ENCODE assay signal across 12 cellular contexts in the genomic region with DNA sequence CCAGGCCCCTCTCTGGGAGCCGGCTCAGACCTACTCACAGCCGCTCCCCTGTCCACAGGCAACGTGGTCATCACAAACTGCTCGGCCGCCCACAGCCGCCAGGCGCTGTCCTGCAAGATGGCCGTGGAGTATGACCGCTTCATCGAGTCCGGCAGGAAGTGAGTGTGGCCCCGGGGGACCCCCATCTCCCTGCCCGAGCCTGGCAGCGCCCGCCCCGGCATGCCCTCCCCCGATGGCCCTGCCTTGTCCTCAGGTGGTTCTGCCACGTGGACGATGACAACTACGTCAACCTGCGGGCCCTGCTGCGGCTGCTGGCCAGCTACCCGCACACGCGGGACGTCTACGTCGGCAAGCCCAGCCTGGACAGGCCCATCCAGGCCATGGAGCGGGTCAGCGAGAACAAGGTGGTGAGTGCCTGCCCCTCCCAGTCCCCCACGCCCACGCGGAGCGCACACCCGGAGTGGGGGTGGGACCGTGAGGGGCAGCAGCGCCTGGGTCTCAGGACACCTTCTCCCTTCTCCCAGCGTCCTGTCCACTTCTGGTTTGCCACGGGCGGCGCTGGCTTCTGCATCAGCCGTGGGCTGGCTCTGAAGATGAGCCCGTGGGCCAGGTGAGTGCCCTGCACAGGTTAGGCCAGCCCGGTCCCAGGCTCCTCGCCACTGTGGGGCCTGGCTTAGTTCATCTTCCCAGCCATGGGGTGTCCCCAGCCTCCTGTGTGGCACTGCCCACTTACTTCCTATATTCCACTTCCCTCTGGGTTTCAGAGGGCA. TPM values are rescaled to one million over a fixed set of nuclear protein-coding genes. Genes with fewer than 3 reads are reported as not detected.
DNase-seq lines count a peak whose midpoint lies in the region; TF ChIP-seq lines count a peak whose summit lies in the region.
"Had no signal": no experiment of that assay in that cellular context is flagged by ENCODE, and none has a peak within 500 bp of the region (broad histone marks: within the 10 kb centered on the region; RNA-seq: fewer than 3 reads in every experiment).

No MANE protein-coding gene starts in this region.

- WGBS in spleen, 5 donors: 79 to 84% (median 82%) methylated on average over 28 to 45 of the region's 45 CpGs

- H3K27ac ChIP-seq in spleen: peak overlapping the region in 6 of 8 donors; percentile 29 to 96 (median 74)

- peaks cover 21% of the 10 kb centered on the region for H3K27me3 ChIP-seq in NT2/D1 (ENCODE audit: insufficient read depth, insufficient read length)
- H3K27me3 ChIP-seq in iPS-15b (ENCODE audit: control insufficient read depth, insufficient read depth, low read length): peaks cover 4% of the 10 kb centered on the region
- H3K27me3 ChIP-seq in spleen (replicated peaks in 1 of 7): peaks cover 0 to 18% (median 0%) of the 10 kb centered on the region in 7 donors

- H3K9me3 ChIP-seq in NT2/D1 (ENCODE audit: insufficient read depth, low read length) (no peaks in the 10 kb centered on the region), iPS-15b (ENCODE audit: control insufficient read depth, insufficient read depth, low read length) (no peaks in the 10 kb centered on the region), spleen (no peaks in the 10 kb centered on the region)

- H3K36me3 ChIP-seq in NT2/D1 (ENCODE audit: insufficient read depth, insufficient read length, low read length) (peaks cover 54% of the 10 kb centered on the region), iPS-15b (ENCODE audit: control insufficient read depth, insufficient read depth, low read length) (peaks cover 34% of the 10 kb centered on the region), spleen (peaks cover 0 to 45% (median 23%) of the 10 kb centered on the region in 6 donors)

- H3K4me3 ChIP-seq in NT2/D1 (ENCODE audit: insufficient read length, low read depth) (peak overlapping the region; percentile 3), iPS-15b (ENCODE audit: low read depth, low read length) (no peak overlapping the region), spleen (peak overlapping the region in 1 of 8 donors; percentile 13)

- intact Hi-C loops in spleen (cut with DNase I; ENCODE audit: low total_unique reads): no loop called here

- DNase-seq in NOMO-1 (lab: John Stamatoyannopoulos, UW; ENCODE audit: unreplicated experiment in 2 of 2) (peak; percentile 2 to 7), NOMO-1 treated with dmso at 0.1 percent for 144 hours (lab: John Stamatoyannopoulos, UW; ENCODE audit: unreplicated experiment) (no peak), NT2/D1 (ENCODE audit: low read depth, low spot score) (no peak), spleen (peak; percentile 87), COLO829 (ENCODE audit: low spot score) (no peak), ureter (ENCODE audit: low spot score) (no peak)
- DNase-seq in stimulated activated CD4-positive, alpha-beta T cell treated with anti-CD3 and anti-CD28 coated beads, Interleukin-2, amount 100 ng/mL, for 24 hours: no peak
- DNase-seq: Karpas-422, NCI-H524 treated with DMSO at 0.1 percent for 48 hours had no signal

- H3K9ac ChIP-seq in NT2/D1 (ENCODE audit: insufficient read length, low read depth): peak overlapping the region; percentile 68
- peak overlapping the region; percentile 24 for H3K9ac ChIP-seq in iPS-15b (ENCODE audit: low read depth, low read length)

- H3K4me1 ChIP-seq in NT2/D1 (ENCODE audit: insufficient read depth, insufficient read length) (peaks cover 66% of the 10 kb centered on the region), iPS-15b (ENCODE audit: control insufficient read depth, insufficient read depth, low read length) (peaks cover 14% of the 10 kb centered on the region), spleen (peaks cover 82 to 100% (median 100%) of the 10 kb centered on the region in 6 donors)

- no peak for TF ChIP-seq POLR2A in spleen (IDR thresholded peaks at IDR 0.05)

- no peak for TF ChIP-seq CTCF in spleen (IDR thresholded peaks at IDR 0.05 in 8 of 11, conservative IDR thresholded peaks at IDR 0.05 in 3 of 11)

RNA-seq across cellular contexts. Expression of a gene that starts 5.8 kb away (rescaled TPM):
- total RNA-seq in spleen: 10 to 100 TPM; 33.3 to 47.4 (median 42.3) TPM
- 10 to 100 TPM; 21.2 to 22.4 (median 21.6) TPM for polyA plus RNA-seq in spleen
- 22.5 TPM for total RNA-seq in ureter

RNA-seq across cellular contexts. Expression of a gene that starts 30.0 kb away (rescaled TPM):
- total RNA-seq in spleen (10 to 100 TPM; 25.3 to 37.3 (median 32.2) TPM), ureter (24.0 TPM)
- polyA plus RNA-seq in spleen: 10 to 100 TPM; 26.6 to 50.9 (median 48.9) TPM

RNA-seq across cellular contexts. Expression of a gene that starts 33.4 kb away (rescaled TPM):
- total RNA-seq in spleen (10 to 100 TPM in 6 of 7 donors, 1 to 10 TPM in 1; 7.1 to 17.1 (median 13.2) TPM), ureter (23.0 TPM)
- polyA plus RNA-seq in spleen: 1 to 10 TPM; 1.2 to 4.4 (median 2.2) TPM

RNA-seq across cellular contexts. Expression of a gene that starts 49.1 kb away (rescaled TPM):
- total RNA-seq in spleen (not detected), ureter (not detected)
- not detected for polyA plus RNA-seq in spleen
- total RNA-seq: bronchial epithelial cell, pulmonary artery endothelial cell had no signal

Comparison
In these comparisons a context has a peak if more than half of its experiments do, and no peak if none do; other contexts are left out.
1. DNase-seq: peak in NOMO-1 (2 of 2) and spleen (single experiment); none in NOMO-1 treated with dmso at 0.1 percent for 144 hours (single experiment), NT2/D1 (single experiment), COLO829 (single experiment), stimulated activated CD4-positive, alpha-beta T cell treated with anti-CD3 and anti-CD28 coated beads, Interleukin-2, amount 100 ng/mL, for 24 hours (0 of 2) and ureter (single experiment).